In genomic region chr22:50169181-50169759, GRCh38 we compare ENCODE assay signal across 10 cellular contexts. TPM values are rescaled to one million over a fixed set of nuclear protein-coding genes. Genes with fewer than 3 reads are reported as not detected.
A peak's percentile ranks its signal among the peaks of the same experiment; 100 is the strongest.
DNase-seq lines count a peak whose midpoint lies in the region; ATAC-seq and TF ChIP-seq lines count a peak whose summit lies in the region.
"Had no signal": no experiment of that assay in that cellular context is flagged by ENCODE, and none has a peak within 500 bp of the region (broad histone marks: within the 10 kb centered on the region; RNA-seq: fewer than 3 reads in every experiment).

No MANE protein-coding gene starts in this region.

- H3K27ac Mint-ChIP-seq in CD14-positive monocyte (peak overlapping the region in 2 of 7 donors; percentile 36 to 75), osteocyte (ENCODE audit: unreplicated experiment) (peak overlapping the region; percentile 16)

- 0 out of 2 replicates have a peak overlapping the region, but pooled peaks have one; percentile 29 for H3K4me3 ChIP-seq in MG63
- peak overlapping the region; percentile 80 for H3K4me3 ChIP-seq in coronary artery

- no peaks in the 10 kb centered on the region for H3K36me3 ChIP-seq in MG63

- H3K27me3 ChIP-seq in MG63 = peaks cover 2% of the 10 kb centered on the region; the same call in 1 of the 2 replicates

- intact Hi-C loops in CD14-positive monocyte (cut with micrococcal nuclease) = no loop called here

- H3K27ac ChIP-seq in coronary artery = no peak overlapping the region

- peaks cover 4 to 6% of the 10 kb centered on the region in 2 donors for H3K36me3 Mint-ChIP-seq in CD14-positive monocyte
- H3K36me3 Mint-ChIP-seq in osteocyte (ENCODE audit: unreplicated experiment) = no peaks in the 10 kb centered on the region

- peaks cover 35 to 66% (median 37%) of the 10 kb centered on the region in 3 donors for H3K27me3 Mint-ChIP-seq in CD14-positive monocyte (ENCODE audit: low read depth in 3 of 3)
- peaks cover 15% of the 10 kb centered on the region for H3K27me3 Mint-ChIP-seq in osteocyte (ENCODE audit: unreplicated experiment)

- DNase-seq in CD14-positive monocyte (ENCODE audit: low spot score) (no peak), MG63 (no peak), coronary artery (ENCODE audit: low spot score) (no peak), osteocyte (ENCODE audit: extremely low spot score, unreplicated experiment) (no peak)
- no peak for DNase-seq in stimulated activated CD4-positive, alpha-beta T cell treated with anti-CD3 and anti-CD28 coated beads, Interleukin-12 subunit alpha, Interleukin-12 subunit beta, amount 100 ng/mL, for 4 hours
- DNase-seq: GDM1, NCI-H446 treated with DMSO at 0.1 percent for 48 hours had no signal

- no peak for TF ChIP-seq CTCF in CD14-positive monocyte (IDR thresholded peaks at IDR 0.05)
- no peak for TF ChIP-seq CTCF in coronary artery (IDR thresholded peaks at IDR 0.05)
- TF ChIP-seq CTCF in osteocyte (IDR thresholded peaks at IDR 0.05) = no peak

- peaks cover 0 to 18% (median 4%) of the 10 kb centered on the region in 7 donors for H3K9me3 Mint-ChIP-seq in CD14-positive monocyte
- H3K9me3 Mint-ChIP-seq in osteocyte (ENCODE audit: unreplicated experiment) = no peaks in the 10 kb centered on the region

- no peaks in the 10 kb centered on the region for H3K9me3 ChIP-seq in MG63

- no peak for ATAC-seq in HG03439 (IDR thresholded peaks at IDR 0.05; ENCODE audit: unreplicated experiment)
- no peak for ATAC-seq in HG03175 (IDR thresholded peaks at IDR 0.05; ENCODE audit: unreplicated experiment)
- ATAC-seq in HG03025 (IDR thresholded peaks at IDR 0.05; ENCODE audit: low FRiP score, unreplicated experiment) = no peak

- peak overlapping the region; percentile 63 to 80 for H3K4me3 Mint-ChIP-seq in CD14-positive monocyte
- H3K4me3 Mint-ChIP-seq in osteocyte (ENCODE audit: unreplicated experiment) = peak overlapping the region; percentile 73

- H3K4me1 Mint-ChIP-seq in CD14-positive monocyte = peaks cover 28% of the 10 kb centered on the region
- peaks cover 5% of the 10 kb centered on the region for H3K4me1 Mint-ChIP-seq in osteocyte (ENCODE audit: unreplicated experiment)

RNA-seq across cellular contexts. Expression of gene PANX2, which starts 1.3 kb away (rescaled TPM):
- polyA plus RNA-seq in CD14-positive monocyte = under 1 TPM in 1 of 2 donors, not detected in 1; 0.05 TPM
- 0.12 and 0.79 TPM in 2 replicates for total RNA-seq in MG63 (2014; rRNA removed; shearing (Covaris generic); ENCODE audit: low replicate concordance)
- total RNA-seq in osteocyte = 1.5 and 1.6 TPM in 2 replicates

RNA-seq across cellular contexts. Expression of gene TRABD, which starts 16.4 kb away (rescaled TPM):
- 10 to 100 TPM; 34.5 to 39.3 TPM for polyA plus RNA-seq in CD14-positive monocyte
- 38.8 and 49.9 TPM in 2 replicates for total RNA-seq in MG63 (2014; rRNA removed; shearing (Covaris generic); ENCODE audit: low replicate concordance)
- total RNA-seq in osteocyte = 24.3 and 25.9 TPM in 2 replicates

RNA-seq across cellular contexts. Expression of gene SELENOO, which starts 31.5 kb away (rescaled TPM):
- 1 to 10 TPM; 2.7 to 8.7 TPM for polyA plus RNA-seq in CD14-positive monocyte
- 6.5 and 13.8 TPM in 2 replicates for total RNA-seq in MG63 (2014; rRNA removed; shearing (Covaris generic); ENCODE audit: low replicate concordance)
- total RNA-seq in osteocyte = 23.9 and 25.0 TPM in 2 replicates
